ENCODE assay signal across 8 cellular contexts in genomic region chr9:131402073-131402472, GRCh38. TPM values are rescaled to one million over a fixed set of nuclear protein-coding genes. Genes with fewer than 3 reads are reported as not detected.
DNase-seq lines count a peak whose midpoint lies in the region; ATAC-seq, FAIRE-seq and TF ChIP-seq lines count a peak whose summit lies in the region.

No MANE protein-coding gene starts in this region.

- H3K9ac ChIP-seq in parathyroid adenoma: no peak overlapping the region

- peaks cover 24% of the 10 kb centered on the region for H3K36me3 Mint-ChIP-seq in Calu3 (ENCODE audit: insufficient read depth, unreplicated experiment)

- no peak overlapping the region for H2AFZ ChIP-seq in parathyroid adenoma

- no TSS peak for BruUV-seq in Calu3 (replicated peaks; lab: Mats Ljungman, UMichigan)

- H3K4me3 ChIP-seq in ectodermal cell (ENCODE audit: insufficient read depth, low read depth, low read length) (no peak overlapping the region), parathyroid adenoma (ENCODE audit: low read depth, low read length) (no peak overlapping the region)

- H3K79me2 ChIP-seq in parathyroid adenoma: peaks cover 62% of the 10 kb centered on the region

- H3K36me3 ChIP-seq in ectodermal cell (ENCODE audit: control insufficient read depth, insufficient read depth, low read length) (no peaks in the 10 kb centered on the region), parathyroid adenoma (ENCODE audit: control insufficient read depth, insufficient read depth, low read length) (no peaks in the 10 kb centered on the region)

- CTCF ChIA-PET in Calu3 (lab: Charles Lee): no interaction called here

- H3K27me3 Mint-ChIP-seq in Calu3 (ENCODE audit: unreplicated experiment): no peaks in the 10 kb centered on the region

- H3K4me1 ChIP-seq in ectodermal cell (ENCODE audit: control insufficient read depth, insufficient read depth, low read length) (peaks cover 71% of the 10 kb centered on the region), parathyroid adenoma (peaks cover 30% of the 10 kb centered on the region)

- no peaks in the 10 kb centered on the region for H3K9me3 Mint-ChIP-seq in Calu3 (ENCODE audit: low read depth, unreplicated experiment)

- peak overlapping the region; percentile 56 for H3K4me2 ChIP-seq in parathyroid adenoma (ENCODE audit: low read length)

- H3K9me3 ChIP-seq in ectodermal cell (ENCODE audit: control insufficient read depth, low read length) (no peaks in the 10 kb centered on the region), parathyroid adenoma (ENCODE audit: control insufficient read depth, low read length) (no peaks in the 10 kb centered on the region)

- H3K4me3 Mint-ChIP-seq in Calu3 (ENCODE audit: low read depth, unreplicated experiment): peak overlapping the region; percentile 59

- no peak for DNase-seq in Calu3
- peak; percentile 45 for DNase-seq in NCI-H526 treated with DMSO at 0.1 percent for 48 hours (lab: John Stamatoyannopoulos, UW)
- DNase-seq in NCI-H345 (lab: John Stamatoyannopoulos, UW): no peak
- DNase-seq in urothelium cell line (ENCODE audit: low spot score): no peak

- H3K27me3 ChIP-seq in ectodermal cell (ENCODE audit: control insufficient read depth, insufficient read depth, low read length, poor library complexity, severe bottlenecking) (no peaks in the 10 kb centered on the region), parathyroid adenoma (ENCODE audit: control insufficient read depth, insufficient read depth, low read length) (no peaks in the 10 kb centered on the region)

- TF ChIP-seq CTCF in Calu3 (IDR thresholded peaks at IDR 0.05; ENCODE audit: unreplicated experiment) (no peak), parathyroid adenoma (IDR thresholded peaks at IDR 0.05) (no peak)

- WGBS in ectodermal cell, 2 experiments: 86 to 91% methylated on average over 6 of the region's 6 CpGs

- peak overlapping the region; percentile 23 for H3K27ac Mint-ChIP-seq in Calu3 (ENCODE audit: unreplicated experiment)

- peak overlapping the region; percentile 88 for H3K27ac ChIP-seq in ectodermal cell (ENCODE audit: insufficient read depth, low read depth, low read length, poor library complexity, severe bottlenecking)
- H3K27ac ChIP-seq in parathyroid adenoma: peak overlapping the region; percentile 59

- intact Hi-C loops in Calu3 (cut with micrococcal nuclease; ENCODE audit: unreplicated experiment): no loop called here

- FAIRE-seq in urothelium cell line (lab: Jason Lieb, UNC): no peak

- H3K4me1 Mint-ChIP-seq in Calu3 (ENCODE audit: low read depth, unreplicated experiment): peaks cover 58% of the 10 kb centered on the region

- ATAC-seq in HG03571 (IDR thresholded peaks at IDR 0.05; ENCODE audit: unreplicated experiment) (no peak), GM21367 (IDR thresholded peaks at IDR 0.05; ENCODE audit: unreplicated experiment) (no peak)

RNA-seq across cellular contexts. Expression of gene PRRC2B, which starts 8.2 kb away (rescaled TPM):
- total RNA-seq in Calu3 (2022): 137 and 143 TPM in 2 replicates
- polyA plus RNA-seq in ectodermal cell (2013, experiment 1 of 4): 244 TPM
- polyA plus RNA-seq in ectodermal cell (2013, experiment 2 of 4): 300 TPM
- polyA plus RNA-seq in ectodermal cell (2013, experiment 3 of 4): 170 TPM
- polyA plus RNA-seq in ectodermal cell (2013, experiment 4 of 4): 212 TPM
